In genomic region chr11:35418847-35419712, GRCh38 we compare ENCODE assay signal across 8 cellular contexts. TPM values are rescaled to one million over a fixed set of nuclear protein-coding genes. Genes with fewer than 3 reads are reported as not detected.
DNase-seq lines count a peak whose midpoint lies in the region; TF ChIP-seq lines count a peak whose summit lies in the region.

TSS of gene SLC1A2 (minus strand) at chr11:35419558. CDS start at chr11:35418966, 592 bp downstream.

- no peaks in the 10 kb centered on the region for H3F3A ChIP-seq in neural cell (ENCODE audit: insufficient read depth, low read length, poor library complexity, severe bottlenecking)

- no peaks in the 10 kb centered on the region for H4K20me1 ChIP-seq in neural cell (ENCODE audit: insufficient read depth)

- TF ChIP-seq CTCF in AG09309 (IDR thresholded peaks at IDR 0.05; ENCODE audit: control insufficient read depth, insufficient read depth, low read depth, low read length, missing control alignments), result no peak
- no peak for TF ChIP-seq CTCF in GM20000 (IDR thresholded peaks at IDR 0.05; ENCODE audit: extremely low read depth, missing control alignments)
- peak; percentile 52 for TF ChIP-seq CTCF in VCaP (conservative IDR thresholded peaks at IDR 0.05)
- TF ChIP-seq CTCF in neural cell (IDR thresholded peaks at IDR 0.05; ENCODE audit: poor library complexity, severe bottlenecking), result peak; percentile 82

- H3K79me2 ChIP-seq in neural cell (replicated peaks; ENCODE audit: insufficient read depth, low read length), result peaks cover 46% of the 10 kb centered on the region

- peak; percentile 48 for TF ChIP-seq RAD21 in neural cell (conservative IDR thresholded peaks at IDR 0.05)

- H3K9me3 ChIP-seq in neural cell (ENCODE audit: low read length), result no peaks in the 10 kb centered on the region

- no peaks in the 10 kb centered on the region for H3K9me2 ChIP-seq in neural cell (ENCODE audit: insufficient read depth, low read length)

- peak within 1 kb of the TSS; percentile 91 for H3K4me2 ChIP-seq in neural cell (ENCODE audit: low read length)

- peak within 1 kb of the TSS; percentile 86 for H2AFZ ChIP-seq in neural cell (ENCODE audit: low read depth, low read length)

- DNase-seq in AG09309 (ENCODE audit: low read depth) (no peak), GM20000 (ENCODE audit: low spot score) (peak; percentile 22), fibroblast of peridontal ligament (ENCODE audit: extremely low read depth) (peak; percentile 37), SIG-M5 treated with dmso at 0.1 percent for 504 hours (lab: John Stamatoyannopoulos, UW; ENCODE audit: unreplicated experiment) (no peak), HUDEP-2 (lab: John Stamatoyannopoulos, UW; ENCODE audit: unreplicated experiment in 76 of 76) (no peak), A172 (ENCODE audit: low spot score) (no peak)

- H3K4me3 ChIP-seq in AG09309 (ENCODE audit: control insufficient read depth, low read depth, low read length), result peak within 1 kb of the TSS; percentile 54
- peak within 1 kb of the TSS; percentile 88 for H3K4me3 ChIP-seq in neural cell (ENCODE audit: low read length)

- H3K9ac ChIP-seq in neural cell (ENCODE audit: low read length), result peak within 1 kb of the TSS; percentile 94

- H3K27me3 ChIP-seq in neural cell (ENCODE audit: insufficient read depth, low read depth, low read length), result no peaks in the 10 kb centered on the region

- peak within 1 kb of the TSS; percentile 67 for H3K27ac ChIP-seq in VCaP
- H3K27ac ChIP-seq in neural cell (ENCODE audit: low read length), result peak within 1 kb of the TSS; percentile 92

- peak; percentile 58 for TF ChIP-seq EP300 in neural cell (conservative IDR thresholded peaks at IDR 0.05; ENCODE audit: poor library complexity, severe bottlenecking)

- H3K36me3 ChIP-seq in neural cell (ENCODE audit: insufficient read depth, low read length), result no peaks in the 10 kb centered on the region

TF ChIP-seq in neural cell, 6 proteins besides CTCF, POLR2A, EP300 and RAD21:
- TF ChIP-seq SMC3 (conservative IDR thresholded peaks at IDR 0.05; ENCODE audit: poor library complexity), result no peak
- TF ChIP-seq MXI1 (conservative IDR thresholded peaks at IDR 0.05; ENCODE audit: poor library complexity, severe bottlenecking), result peak; percentile 74
- TF ChIP-seq TAF1 (IDR thresholded peaks at IDR 0.05; ENCODE audit: low read depth), result peak; percentile 10
- TF ChIP-seq POLR2AphosphoS5 (IDR thresholded peaks at IDR 0.05), result peak; percentile 74
- TF ChIP-seq EZH2 (IDR thresholded peaks at IDR 0.05; ENCODE audit: borderline replicate concordance, insufficient read depth, low read length, poor library complexity, severe bottlenecking), result no peak

RNA-seq across cellular contexts. Expression of gene SLC1A2, which starts in this region (rescaled TPM):
- polyA plus RNA-seq in neural cell, result 130 and 134 TPM in 2 replicates
- 368 and 413 TPM in 2 replicates for polyA minus RNA-seq in neural cell
- 0.12 and 0.41 TPM in 2 replicates for total RNA-seq in A172 (2014; rRNA removed; shearing (Covaris generic))

Comparison
In these comparisons a context has a peak if more than half of its experiments do, and no peak if none do; other contexts are left out.
1. DNase-seq: peak in GM20000 (single experiment) and fibroblast of peridontal ligament (single experiment); none in AG09309 (single experiment), SIG-M5 treated with dmso at 0.1 percent for 504 hours (single experiment), HUDEP-2 (0 of 76) and A172 (single experiment).
2. CTCF ChIP-seq: peak in VCaP (single experiment) and neural cell (single experiment); none in AG09309 (single experiment) and GM20000 (single experiment).